13 cellular contexts compared by ENCODE assay signal in the genomic region with DNA sequence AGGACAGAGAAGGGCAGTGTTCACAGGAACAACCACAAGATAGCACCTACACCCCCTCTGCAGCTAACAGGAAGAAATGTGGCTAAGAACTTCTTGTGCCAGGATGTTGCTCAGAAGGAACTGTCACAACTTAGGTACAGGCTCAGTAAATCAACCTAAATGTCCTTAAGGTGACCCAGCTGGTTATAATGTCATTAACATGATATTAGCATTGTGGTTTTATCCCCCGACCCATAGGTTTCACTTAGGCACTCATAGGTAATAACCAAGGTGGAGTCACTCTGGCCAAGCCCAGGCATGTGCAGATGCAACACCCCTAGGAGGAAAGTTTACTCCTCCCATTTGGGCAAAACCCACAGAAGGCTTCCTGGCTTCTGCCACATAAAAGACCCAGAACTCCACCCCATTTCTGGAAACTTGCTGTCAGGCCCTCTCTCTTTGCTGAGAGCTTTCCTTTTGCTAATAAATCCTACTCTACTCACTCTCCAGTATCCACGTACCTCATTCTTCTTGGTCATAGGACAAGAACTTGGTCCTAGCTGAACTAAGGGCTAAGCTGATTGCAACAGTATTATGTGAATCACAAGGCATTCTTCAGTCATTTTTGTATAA.
DNase-seq lines count a peak whose midpoint lies in the region.
"Had no signal": no experiment of that assay in that cellular context is flagged by ENCODE, and none has a peak within 500 bp of the region (broad histone marks: within the 10 kb centered on the region; RNA-seq: fewer than 3 reads in every experiment).

No MANE protein-coding gene starts in this region.

- peak overlapping the region; percentile 6 for H3K4me3 Mint-ChIP-seq in T-helper 2 cell treated with Interferon-gamma antibody and Interleukin-4, amounts not matched to agents 5 μg/mL and 100 μg/mL, for 36 hours
- H3K4me3 Mint-ChIP-seq: nephron had no signal

- H3K27ac Mint-ChIP-seq in T-helper 2 cell treated with Interferon-gamma antibody and Interleukin-4, amounts not matched to agents 5 μg/mL and 100 μg/mL, for 36 hours, result peak overlapping the region; percentile 7
- H3K27ac Mint-ChIP-seq: activated T-helper 2 cell treated with anti-CD3 and anti-CD28 coated beads, Interferon-gamma antibody, Interleukin-2, Interleukin-4, amounts not matched to agents 10 μg/mL and 5 μg/mL and 100 μg/mL, durations not matched to agents 14 hours and 24 hours and 36 hours; nephron had no signal

- H3K36me3 Mint-ChIP-seq in T-helper 2 cell treated with Interferon-gamma antibody and Interleukin-4, amounts not matched to agents 5 μg/mL and 100 μg/mL, for 36 hours (ENCODE audit: low read depth), result no peaks in the 10 kb centered on the region

- no peaks in the 10 kb centered on the region for H3K27me3 Mint-ChIP-seq in T-helper 2 cell treated with Interferon-gamma antibody and Interleukin-4, amounts not matched to agents 5 μg/mL and 100 μg/mL, for 36 hours (ENCODE audit: low read depth)

- DNase-seq in activated gamma-delta T cell treated with Interleukin-2 at 50 U/mL for 16 hours, result peak; percentile 28
- DNase-seq in activated gamma-delta T cell (lab: John Stamatoyannopoulos, UW), result no peak
- no peak for DNase-seq in T-helper 2 cell treated with Interferon-gamma antibody and Interleukin-4, amounts not matched to agents 5 μg/mL and 100 μg/mL, for 36 hours (ENCODE audit: low spot score)
- peak; percentile 14 for DNase-seq in effector CD8-positive, alpha-beta T cell (lab: John Stamatoyannopoulos, UW)
- DNase-seq in stimulated activated CD8-positive, alpha-beta memory T cell treated with anti-CD3 and anti-CD28 coated beads, Interleukin-7, amount 100 ng/mL, for 1 hour (ENCODE audit: low read depth in 2 of 2), result peak; percentile 1
- no peak for DNase-seq in germinal center (ENCODE audit: low spot score)
- no peak for DNase-seq in iPS-NIHi11 (ENCODE audit: low spot score)
- no peak for DNase-seq in COLO829 (ENCODE audit: low spot score)
- DNase-seq: colonic mucosa, kidney glomerular epithelial cell, T-helper 9 cell had no signal

- H3K9me3 Mint-ChIP-seq in T-helper 2 cell treated with Interferon-gamma antibody and Interleukin-4, amounts not matched to agents 5 μg/mL and 100 μg/mL, for 36 hours, result peaks cover 13% of the 10 kb centered on the region

- H3K4me1 Mint-ChIP-seq in T-helper 2 cell treated with Interferon-gamma antibody and Interleukin-4, amounts not matched to agents 5 μg/mL and 100 μg/mL, for 36 hours (ENCODE audit: low read depth), result no peaks in the 10 kb centered on the region
- H3K4me1 Mint-ChIP-seq: nephron had no signal

Comparison
In these comparisons a context has a peak if more than half of its experiments do, and no peak if none do; other contexts are left out.
1. DNase-seq: peak in activated gamma-delta T cell treated with Interleukin-2 at 50 U/mL for 16 hours (single experiment), effector CD8-positive, alpha-beta T cell (single experiment) and stimulated activated CD8-positive, alpha-beta memory T cell treated with anti-CD3 and anti-CD28 coated beads, Interleukin-7, amount 100 ng/mL, for 1 hour (2 of 2); none in activated gamma-delta T cell (single experiment), T-helper 2 cell treated with Interferon-gamma antibody and Interleukin-4, amounts not matched to agents 5 μg/mL and 100 μg/mL, for 36 hours (single experiment), germinal center (single experiment), iPS-NIHi11 (single experiment) and COLO829 (single experiment).